In the genomic region with DNA sequence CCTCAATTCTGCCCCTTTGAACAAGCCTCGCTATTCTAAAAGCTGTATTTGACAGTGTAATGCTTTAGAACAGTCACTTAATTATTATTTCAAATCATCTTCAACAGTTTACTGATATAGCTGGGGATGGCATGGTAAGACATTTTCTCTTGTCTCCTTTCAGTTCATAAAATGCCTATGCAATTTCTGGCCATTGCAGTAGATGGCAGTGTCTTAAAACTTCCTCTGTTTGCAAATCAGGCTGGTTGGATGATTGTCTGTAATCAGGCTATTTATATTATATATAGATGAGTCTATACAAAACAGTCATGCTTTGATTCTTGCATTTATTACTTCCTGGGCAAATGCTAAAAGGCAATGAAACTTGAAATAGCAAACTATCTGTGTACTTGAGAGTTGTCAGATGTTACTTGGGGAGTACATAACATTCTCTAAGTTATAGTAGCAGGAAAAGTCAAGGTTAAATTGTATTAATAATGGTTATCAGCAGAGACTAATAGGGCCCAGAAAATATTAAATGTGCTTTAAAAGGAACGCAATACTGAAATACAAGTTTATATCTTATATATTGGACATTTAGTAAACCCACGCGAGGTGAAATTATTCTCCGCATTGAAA, we compare ENCODE assay signal across 7 cellular contexts. TPM values are rescaled to one million over a fixed set of nuclear protein-coding genes. Genes with fewer than 3 reads are reported as not detected.
DNase-seq lines count a peak whose midpoint lies in the region; ATAC-seq, FAIRE-seq and TF ChIP-seq lines count a peak whose summit lies in the region.

No MANE protein-coding gene starts in this region.

- WGBS in small intestine, 3 donors, result 80 to 86% (median 86%) methylated on average over 5 of the region's 5 CpGs

- intact Hi-C loops in PC-9 (cut with micrococcal nuclease; ENCODE audit: unreplicated experiment), result no loop called here

- H3K4me2 ChIP-seq in PC-9 (no peak overlapping the region), fibroblast of lung (ENCODE audit: extremely low read depth, insufficient read depth, low read length) (no peak overlapping the region)

- ATAC-seq in HG03520 (IDR thresholded peaks at IDR 0.05; ENCODE audit: unreplicated experiment) (peak; percentile 48), HG03521 (IDR thresholded peaks at IDR 0.05; ENCODE audit: unreplicated experiment) (no peak)

- H3K4me1 ChIP-seq in PC-9 (replicated peaks; ENCODE audit: insufficient read depth) (no peaks in the 10 kb centered on the region), fibroblast of lung (ENCODE audit: control insufficient read depth, extremely low read depth, insufficient read depth, low read length) (no peaks in the 10 kb centered on the region), small intestine (ENCODE audit: control insufficient read depth in 2 of 2, insufficient read depth in 1 of 2, low read depth in 1 of 2, low read length in 1 of 2) (no peaks in the 10 kb centered on the region)

- H4K20me1 ChIP-seq in PC-9 (ENCODE audit: insufficient read depth) (no peaks in the 10 kb centered on the region), fibroblast of lung (ENCODE audit: control insufficient read depth, extremely low read depth, insufficient read depth, low read length) (no peaks in the 10 kb centered on the region)

- H3K27ac ChIP-seq in PC-9 (no peak overlapping the region), fibroblast of lung (ENCODE audit: insufficient read depth, low read length) (no peak overlapping the region), small intestine (ENCODE audit: low read depth in 1 of 2, low read length in 1 of 2) (no peak overlapping the region)

- no peak overlapping the region for H3K4me3 ChIP-seq in PC-9
- no peak overlapping the region for H3K4me3 ChIP-seq in fibroblast of lung (replicated peaks in 1 of 4; ENCODE audit: control extremely low read depth in 1 of 4, insufficient read depth in 1 of 4, low read depth in 3 of 4, low read length in 4 of 4)
- H3K4me3 ChIP-seq in small intestine (ENCODE audit: low read depth in 1 of 2, low read length in 2 of 2), result no peak overlapping the region

- H3K36me3 ChIP-seq in PC-9 (ENCODE audit: low read depth), result no peaks in the 10 kb centered on the region
- no peaks in the 10 kb centered on the region for H3K36me3 ChIP-seq in fibroblast of lung (ENCODE audit: control insufficient read depth, insufficient read depth, low read length)
- no peaks in the 10 kb centered on the region for H3K36me3 ChIP-seq in small intestine (ENCODE audit: control insufficient read depth in 2 of 2, insufficient read depth in 2 of 2, low read length in 2 of 2)

- peak; percentile 63 for TF ChIP-seq CTCF in PC-9 (conservative IDR thresholded peaks at IDR 0.05)
- TF ChIP-seq CTCF in fibroblast of lung (conservative IDR thresholded peaks at IDR 0.05 in 1 of 2, IDR thresholded peaks at IDR 0.05 in 1 of 2; ENCODE audit: low read depth in 1 of 2, low read length in 2 of 2), result peak; percentile 56 to 59

- H3K27me3 ChIP-seq in PC-9 (ENCODE audit: insufficient read depth, low read depth) (peaks cover 8% of the 10 kb centered on the region; the same call in 1 of the 2 replicates), fibroblast of lung (ENCODE audit: control insufficient read depth, insufficient read depth, low read length) (no peaks in the 10 kb centered on the region), small intestine (ENCODE audit: control insufficient read depth in 2 of 2, insufficient read depth in 2 of 2, low read length in 2 of 2) (peaks cover 0 to 3% of the 10 kb centered on the region in 2 donors)

- TF ChIP-seq POLR2A in GM12891 (IDR thresholded peaks at IDR 0.05; ENCODE audit: low read depth, low read length), result no peak

- H2AFZ ChIP-seq in PC-9 (no peak overlapping the region), fibroblast of lung (ENCODE audit: low read length) (no peak overlapping the region)

- no peak overlapping the region for H3K9ac ChIP-seq in fibroblast of lung (ENCODE audit: insufficient read depth, low read length)

- H3K79me2 ChIP-seq in PC-9 (ENCODE audit: low read depth) (no peaks in the 10 kb centered on the region), fibroblast of lung (ENCODE audit: control insufficient read depth, insufficient read depth, low read length) (no peaks in the 10 kb centered on the region)

- POLR2A ChIA-PET in PC-9 (lab: Charles Lee; ENCODE audit: unreplicated experiment), result no interaction called here

- BruUV-seq in PC-9 (replicated peaks; lab: Mats Ljungman, UMichigan), result no TSS peak

- CTCF ChIA-PET in PC-9 (lab: Charles Lee), result no interaction called here

- H3K9me3 ChIP-seq in PC-9 (ENCODE audit: insufficient read depth, low read depth) (no peaks in the 10 kb centered on the region), fibroblast of lung (ENCODE audit: control insufficient read depth, insufficient read depth, low read depth, low read length) (no peaks in the 10 kb centered on the region), small intestine (ENCODE audit: control insufficient read depth, low read depth) (no peaks in the 10 kb centered on the region)

- FAIRE-seq in small intestine (lab: Jason Lieb, UNC) (no peak), GM12891 (lab: Jason Lieb, UNC) (no peak)

- H3K9me2 ChIP-seq in PC-9 (ENCODE audit: insufficient read depth), result no peaks in the 10 kb centered on the region

- peak; percentile 6 for DNase-seq in GM04503 (ENCODE audit: low read depth)
- DNase-seq in PC-9, result no peak
- DNase-seq in fibroblast of lung (ENCODE audit: low read depth in 2 of 2), result peak; percentile 32 to 50
- peak; percentile 27 for DNase-seq in small intestine
- DNase-seq in GM12891 (ENCODE audit: insufficient read length, low spot score), result no peak

- H3F3A ChIP-seq in PC-9 (ENCODE audit: insufficient read depth, low read depth), result no peaks in the 10 kb centered on the region

TF ChIP-seq in GM12891, 5 proteins besides CTCF, POLR2A, EP300 and RAD21:
- TF ChIP-seq POU2F2 (IDR thresholded peaks at IDR 0.05; ENCODE audit: low read depth, low read length) (no peak), PAX5 (IDR thresholded peaks at IDR 0.05; ENCODE audit: insufficient read depth, low read length, severe bottlenecking) (no peak), POLR2AphosphoS5 (IDR thresholded peaks at IDR 0.05; ENCODE audit: low read depth, low read length) (no peak), TAF1 (IDR thresholded peaks at IDR 0.05; ENCODE audit: low read depth, low read length) (no peak), SPI1 (IDR thresholded peaks at IDR 0.05; ENCODE audit: low read depth, low read length) (no peak)
TF ChIP-seq in GM12891: peak in this region for 0.

RNA-seq across cellular contexts. Expression of gene LHFPL3, which starts 55.5 kb away (rescaled TPM):
- not detected in 2 replicates for total RNA-seq in PC-9 (2021)
- total RNA-seq in fibroblast of lung, result not detected in 2 replicates
- polyA plus RNA-seq in fibroblast of lung, result not detected in 2 replicates
- polyA plus RNA-seq in fibroblast of lung (2012), result not detected in 2 replicates
- polyA minus RNA-seq in fibroblast of lung (ENCODE audit: low replicate concordance), result not detected in 2 replicates
- under 1 TPM in 1 of 3 donors, not detected in 2; 0.12 TPM for polyA plus RNA-seq in small intestine
- not detected for polyA plus RNA-seq in GM12891 (2012; ENCODE audit: low read depth, missing spikeins)

Comparison
In these comparisons a context has a peak if more than half of its experiments do, and no peak if none do; other contexts are left out.
1. DNase-seq: peak in GM04503 (single experiment), fibroblast of lung (2 of 2) and small intestine (single experiment); none in PC-9 (0 of 2) and GM12891 (single experiment).